In the genomic region with DNA sequence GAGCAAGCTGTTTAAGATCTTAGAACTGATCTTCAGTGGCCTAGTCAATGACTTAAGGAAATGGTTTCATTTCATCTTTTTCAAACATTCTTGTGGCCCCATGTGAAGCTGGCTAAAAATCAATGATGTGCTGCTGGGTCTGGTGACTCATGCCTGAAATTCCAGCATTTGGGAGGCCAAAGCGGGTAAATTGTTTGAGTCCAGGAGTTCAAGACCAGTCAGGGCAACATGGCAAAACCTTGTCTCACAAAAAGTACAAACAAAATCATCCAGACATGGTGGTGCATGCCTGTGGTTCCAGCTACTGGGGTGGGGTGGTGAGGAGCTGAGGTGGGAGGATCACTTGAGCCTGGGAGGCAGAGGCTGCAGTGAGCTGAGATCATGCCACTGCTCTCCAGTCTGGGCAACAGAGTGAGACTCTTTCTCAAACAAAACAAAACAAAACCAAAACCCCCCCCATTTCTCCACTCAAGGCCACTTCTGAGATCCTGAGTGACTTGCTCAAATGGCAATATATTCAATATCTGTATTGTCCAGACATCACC, we compare ENCODE assay signal across 11 cellular contexts. TPM values are rescaled to one million over a fixed set of nuclear protein-coding genes. Genes with fewer than 3 reads are reported as not detected.
DNase-seq lines count a peak whose midpoint lies in the region; FAIRE-seq and TF ChIP-seq lines count a peak whose summit lies in the region.
"Had no signal": no experiment of that assay in that cellular context is flagged by ENCODE, and none has a peak within 500 bp of the region (broad histone marks: within the 10 kb centered on the region; RNA-seq: fewer than 3 reads in every experiment).

No MANE protein-coding gene starts in this region.

- H3K36me3 Mint-ChIP-seq in activated naive CD4-positive, alpha-beta T cell treated with anti-CD3 and anti-CD28 coated beads for 36 hours (ENCODE audit: low read depth), result no peaks in the 10 kb centered on the region

- peaks cover 16% of the 10 kb centered on the region for H3K4me1 Mint-ChIP-seq in activated naive CD4-positive, alpha-beta T cell treated with anti-CD3 and anti-CD28 coated beads for 36 hours (ENCODE audit: low read depth)

- peaks cover 7 to 53% (median 42%) of the 10 kb centered on the region in 5 donors for H3K4me1 ChIP-seq in subcutaneous abdominal adipose tissue (ENCODE audit: control insufficient read depth in 5 of 5, insufficient read depth in 5 of 5, low read length in 5 of 5)

- peak overlapping the region; percentile 77 for H3K27ac ChIP-seq in subcutaneous abdominal adipose tissue (ENCODE audit: low read depth, low read length)

- H3K4me3 ChIP-seq in HFF-Myc (replicated peaks; ENCODE audit: low read depth, low read length) (0 out of 2 replicates have a peak overlapping the region, but pooled peaks have one; percentile 0), subcutaneous abdominal adipose tissue (ENCODE audit: low read depth in 1 of 5, low read length in 5 of 5) (no peak overlapping the region)
- H3K4me3 ChIP-seq: mucosa of descending colon had no signal

- H3K9ac ChIP-seq in subcutaneous abdominal adipose tissue (ENCODE audit: low read length in 5 of 5), result peak overlapping the region in 1 of 5 donors; percentile 61

- no peak overlapping the region for H3K4me3 Mint-ChIP-seq in activated naive CD4-positive, alpha-beta T cell treated with anti-CD3 and anti-CD28 coated beads for 36 hours
- H3K4me3 Mint-ChIP-seq: activated naive CD8-positive, alpha-beta T cell treated with anti-CD3 and anti-CD28 coated beads, Interleukin-2, amount 50 U/mL, for 24 hours had no signal

- CTCF ChIA-PET in activated naive CD4-positive, alpha-beta T cell treated with anti-CD3 and anti-CD28 coated beads for 36 hours (lab: Charles Lee), result interaction anchor here (0.7 to 10.5 kb wide), 2 partner anchors 18 to 40 kb away, joined by 3 to 87 read pairs; partner anchors contain the start of gene COL1A1

- peak; percentile 43 for FAIRE-seq in TTC549 (lab: Jason Lieb, UNC)

- intact Hi-C loops in activated naive CD4-positive, alpha-beta T cell treated with anti-CD3 and anti-CD28 coated beads for 36 hours (cut with micrococcal nuclease), result no loop called here

- no peak for TF ChIP-seq CTCF in HFF-Myc (IDR thresholded peaks at IDR 0.05; ENCODE audit: low read depth, low read length, missing control alignments)

- DNase-seq in HFF-Myc (ENCODE audit: extremely low read depth, low read depth), result no peak
- DNase-seq in islet precursor cell, result peak; percentile 92
- no peak for DNase-seq in activated naive CD4-positive, alpha-beta T cell treated with anti-CD3 and anti-CD28 coated beads for 36 hours
- no peak for DNase-seq in hippocampal formation (lab: John Stamatoyannopoulos, UW)
- no peak for DNase-seq in NCI-H345 treated with DMSO at 0.1 percent for 48 hours (lab: John Stamatoyannopoulos, UW; ENCODE audit: unreplicated experiment)
- DNase-seq in GM03348 (ENCODE audit: low spot score), result no peak
- DNase-seq: activated naive CD8-positive, alpha-beta T cell treated with anti-CD3 and anti-CD28 coated beads, Interleukin-2, amount 50 U/mL, for 24 hours; mucosa of descending colon; substantia nigra had no signal

- H3K9me3 ChIP-seq in subcutaneous abdominal adipose tissue (ENCODE audit: control insufficient read depth in 5 of 5, low read length in 5 of 5), result no peaks in the 10 kb centered on the region
- H3K9me3 ChIP-seq: mucosa of descending colon had no signal

- H3K27me3 Mint-ChIP-seq in activated naive CD4-positive, alpha-beta T cell treated with anti-CD3 and anti-CD28 coated beads for 36 hours (ENCODE audit: low read depth), result no peaks in the 10 kb centered on the region

- no peak overlapping the region for H3K27ac Mint-ChIP-seq in activated naive CD4-positive, alpha-beta T cell treated with anti-CD3 and anti-CD28 coated beads for 36 hours
- H3K27ac Mint-ChIP-seq: activated naive CD8-positive, alpha-beta T cell treated with anti-CD3 and anti-CD28 coated beads, Interleukin-2, amount 50 U/mL, for 24 hours had no signal

- H3K36me3 ChIP-seq in subcutaneous abdominal adipose tissue (ENCODE audit: control insufficient read depth in 5 of 5, insufficient read depth in 5 of 5, low read length in 5 of 5), result no peaks in the 10 kb centered on the region

- peaks cover 3% of the 10 kb centered on the region for H3K9me3 Mint-ChIP-seq in activated naive CD4-positive, alpha-beta T cell treated with anti-CD3 and anti-CD28 coated beads for 36 hours

- H3K27me3 ChIP-seq in subcutaneous abdominal adipose tissue (ENCODE audit: control insufficient read depth in 5 of 5, insufficient read depth in 4 of 5, low read length in 5 of 5), result no peaks in the 10 kb centered on the region

RNA-seq across cellular contexts. Expression of gene COL1A1, which starts 17.4 kb away (rescaled TPM):
- 1 to 10 TPM in 1 of 2 experiments, under 1 TPM in 1; 0.95 to 1.7 TPM for total RNA-seq in activated naive CD4-positive, alpha-beta T cell treated with anti-CD3 and anti-CD28 coated beads for 36 hours

RNA-seq across cellular contexts. Expression of gene SGCA, which starts 53.0 kb away (rescaled TPM):
- total RNA-seq in activated naive CD4-positive, alpha-beta T cell treated with anti-CD3 and anti-CD28 coated beads for 36 hours, result under 1 TPM in 1 of 2 experiments, not detected in 1; 0.14 TPM

RNA-seq across cellular contexts. Expression of gene TMEM92, which starts 55.4 kb away (rescaled TPM):
- total RNA-seq in activated naive CD4-positive, alpha-beta T cell treated with anti-CD3 and anti-CD28 coated beads for 36 hours, result not detected
